In genomic region chr1:21503706-21504377, GRCh38 we compare ENCODE assay signal across 25 cellular contexts. TPM values are rescaled to one million over a fixed set of nuclear protein-coding genes. Genes with fewer than 3 reads are reported as not detected.
DNase-seq lines count a peak whose midpoint lies in the region; ATAC-seq, FAIRE-seq and TF ChIP-seq lines count a peak whose summit lies in the region.
"Had no signal": no experiment of that assay in that cellular context is flagged by ENCODE, and none has a peak within 500 bp of the region (broad histone marks: within the 10 kb centered on the region; RNA-seq: fewer than 3 reads in every experiment).

No MANE protein-coding gene starts in this region.

- peaks cover 27% of the 10 kb centered on the region for H3K27me3 Mint-ChIP-seq in MCF 10A (ENCODE audit: insufficient read depth, unreplicated experiment)
- peaks cover 19% of the 10 kb centered on the region for H3K27me3 Mint-ChIP-seq in neural progenitor cell (ENCODE audit: insufficient read depth, low read depth)

- CTCF ChIA-PET in MCF 10A (lab: Yijun Ruan, JAX): interaction anchor here (0.9 kb wide), 1 partner anchor 34 kb away, joined by 3 read pairs; no protein-coding TSS in a partner anchor
- CTCF ChIA-PET in endothelial cell of umbilical vein (lab: Charles Lee): no interaction called here

- H2AFZ ChIP-seq in endothelial cell of umbilical vein (ENCODE audit: low read depth, low read length) (no peak overlapping the region), neural progenitor cell (replicated peaks) (no peak overlapping the region)

- TF ChIP-seq CTCF in breast epithelium (IDR thresholded peaks at IDR 0.05) (no peak), MCF 10A (IDR thresholded peaks at IDR 0.05; ENCODE audit: unreplicated experiment) (no peak), endothelial cell of umbilical vein (IDR thresholded peaks at IDR 0.05; ENCODE audit: extremely low read depth in 1 of 2, insufficient read depth in 1 of 2, low read depth in 1 of 2, low read length in 2 of 2) (no peak), neural progenitor cell (IDR thresholded peaks at IDR 0.05) (no peak), upper lobe of right lung (IDR thresholded peaks at IDR 0.05) (no peak)

- H3K9me3 Mint-ChIP-seq in MCF 10A (ENCODE audit: unreplicated experiment) (no peaks in the 10 kb centered on the region), neural progenitor cell (peaks cover 3% of the 10 kb centered on the region)
- H3K9me3 Mint-ChIP-seq: CD8-positive, alpha-beta T cell had no signal

- H3K36me3 ChIP-seq in breast epithelium (no peaks in the 10 kb centered on the region), endothelial cell of umbilical vein (ENCODE audit: control insufficient read depth in 2 of 2, extremely low read depth in 1 of 2, insufficient read depth in 2 of 2, low read length in 2 of 2) (no peaks in the 10 kb centered on the region), neural progenitor cell (no peaks in the 10 kb centered on the region), upper lobe of right lung (no peaks in the 10 kb centered on the region)
- H3K36me3 ChIP-seq: BLaER1 treated with 17β-estradiol and CSF1 and Interleukin-3, amounts not matched to agents 10 nM and 100 nM had no signal

- no peaks in the 10 kb centered on the region for H3K9me1 ChIP-seq in endothelial cell of umbilical vein (replicated peaks; ENCODE audit: control insufficient read depth, extremely low read depth, insufficient read depth, low read length)

- BruUV-seq in MCF 10A (replicated peaks; lab: Mats Ljungman, UMichigan): no TSS peak
- no TSS peak for BruUV-seq in endothelial cell of umbilical vein (replicated peaks; lab: Mats Ljungman, UMichigan)

- H4K20me1 ChIP-seq in endothelial cell of umbilical vein (replicated peaks; ENCODE audit: control insufficient read depth, extremely low read depth, insufficient read depth, low read length) (no peaks in the 10 kb centered on the region), neural progenitor cell (ENCODE audit: low read depth) (no peaks in the 10 kb centered on the region)
- H4K20me1 ChIP-seq: BLaER1 treated with 17β-estradiol and CSF1 and Interleukin-3, amounts not matched to agents 10 nM and 100 nM had no signal

- H3K4me3 ChIP-seq in breast epithelium (no peak overlapping the region), endothelial cell of umbilical vein (replicated peaks in 1 of 3; ENCODE audit: insufficient read depth in 1 of 3, low read depth in 1 of 3, low read length in 3 of 3) (no peak overlapping the region), neural progenitor cell (no peak overlapping the region), upper lobe of right lung (no peak overlapping the region)
- H3K4me3 ChIP-seq: A549; BLaER1 treated with 17β-estradiol and CSF1 and Interleukin-3, amounts not matched to agents 10 nM and 100 nM had no signal

- TF ChIP-seq POLR2A in breast epithelium (IDR thresholded peaks at IDR 0.05) (no peak), endothelial cell of umbilical vein (IDR thresholded peaks at IDR 0.05; ENCODE audit: low read depth, low read length) (no peak)

- H3F3A ChIP-seq in neural progenitor cell (ENCODE audit: low read depth): peaks cover 8% of the 10 kb centered on the region

- H3K27ac Mint-ChIP-seq in MCF 10A (ENCODE audit: low read depth, unreplicated experiment) (no peak overlapping the region), neural progenitor cell (peak overlapping the region; percentile 50)
- H3K27ac Mint-ChIP-seq: CD8-positive, alpha-beta T cell had no signal

- no peaks in the 10 kb centered on the region for H3K79me2 ChIP-seq in endothelial cell of umbilical vein (ENCODE audit: control insufficient read depth, insufficient read depth, low read length)
- no peaks in the 10 kb centered on the region for H3K79me2 ChIP-seq in neural progenitor cell (ENCODE audit: low read depth)

- H3K9me3 ChIP-seq in breast epithelium (no peaks in the 10 kb centered on the region), endothelial cell of umbilical vein (replicated peaks; ENCODE audit: control insufficient read depth, insufficient read depth, low read length) (no peaks in the 10 kb centered on the region), neural progenitor cell (ENCODE audit: low read depth) (no peaks in the 10 kb centered on the region), upper lobe of right lung (no peaks in the 10 kb centered on the region)
- H3K9me3 ChIP-seq: A549 had no signal

- H3K4me2 ChIP-seq in endothelial cell of umbilical vein (ENCODE audit: insufficient read depth, low read length) (no peak overlapping the region), neural progenitor cell (no peak overlapping the region)
- H3K4me2 ChIP-seq: A549; BLaER1 treated with 17β-estradiol and CSF1 and Interleukin-3, amounts not matched to agents 10 nM and 100 nM had no signal

- H3K27ac ChIP-seq in breast epithelium: peak overlapping the region; percentile 8 to 32
- no peak overlapping the region for H3K27ac ChIP-seq in endothelial cell of umbilical vein (ENCODE audit: insufficient read depth, low read depth, low read length)
- H3K27ac ChIP-seq in neural progenitor cell: no peak overlapping the region
- H3K27ac ChIP-seq in upper lobe of right lung: no peak overlapping the region
- H3K27ac ChIP-seq: A549; BLaER1 treated with 17β-estradiol and CSF1 and Interleukin-3, amounts not matched to agents 10 nM and 100 nM had no signal

- dilution Hi-C loops in endothelial cell of umbilical vein (cut with MboI; ENCODE audit: extremely low pct_ligation_motif_present, low sequenced_read_pairs): no loop called here

- no peak overlapping the region for H3K4me3 Mint-ChIP-seq in MCF 10A (ENCODE audit: unreplicated experiment)
- H3K4me3 Mint-ChIP-seq in neural progenitor cell: no peak overlapping the region
- H3K4me3 Mint-ChIP-seq: CD8-positive, alpha-beta T cell had no signal

- DNase-seq in breast epithelium (ENCODE audit: low spot score in 2 of 2): peak; percentile 17 to 79
- no peak for DNase-seq in MCF 10A (ENCODE audit: unreplicated experiment)
- no peak for DNase-seq in endothelial cell of umbilical vein (ENCODE audit: low read depth, low spot score)
- DNase-seq in neural progenitor cell (ENCODE audit: low spot score): peak; percentile 63
- DNase-seq in upper lobe of right lung: peak; percentile 47
- DNase-seq in DMS153 (lab: John Stamatoyannopoulos, UW): no peak
- DNase-seq in effector CD4-positive, alpha-beta T cell: no peak
- DNase-seq: Calu3; CD8-positive, alpha-beta T cell; KG1; MV-4-11; NCI-H1417; NCI-H187 treated with DMSO at 0.1 percent for 48 hours; NCI-H2227 treated with DMSO at 0.1 percent for 48 hours; NCI-H510A treated with DMSO at 0.1 percent for 48 hours; NCI-H774; SIG-M5 had no signal

- no peak for ATAC-seq in upper lobe of right lung
- ATAC-seq in HG02973 (IDR thresholded peaks at IDR 0.05; ENCODE audit: unreplicated experiment): no peak
- ATAC-seq: A549; CD8-positive, alpha-beta T cell; HepG2 had no signal

- H3K4me1 Mint-ChIP-seq in MCF 10A (ENCODE audit: insufficient read depth, unreplicated experiment) (peaks cover 4% of the 10 kb centered on the region), neural progenitor cell (peaks cover 13% of the 10 kb centered on the region)

- FAIRE-seq in endothelial cell of umbilical vein (lab: Jason Lieb, UNC): peak; percentile 26
- FAIRE-seq: A549, GM12892, GM18507, HepG2 had no signal

- intact Hi-C loops in breast epithelium (cut with DNase I; ENCODE audit: low total_unique reads): no loop called here
- intact Hi-C loops in MCF 10A (cut with micrococcal nuclease): no loop called here
- intact Hi-C loops in endothelial cell of umbilical vein (cut with micrococcal nuclease): no loop called here
- intact Hi-C loops in upper lobe of right lung (cut with DNase I): no loop called here

- H3K27me3 ChIP-seq in breast epithelium (peaks cover 0 to 4% of the 10 kb centered on the region in 2 donors), endothelial cell of umbilical vein (ENCODE audit: control insufficient read depth in 2 of 2, insufficient read depth in 2 of 2, low read length in 2 of 2) (peaks cover 16 to 22% of the 10 kb centered on the region in 2 experiments), neural progenitor cell (peaks cover 12% of the 10 kb centered on the region), upper lobe of right lung (peaks cover 8% of the 10 kb centered on the region)

- H3K36me3 Mint-ChIP-seq in MCF 10A (ENCODE audit: insufficient read depth, unreplicated experiment): no peaks in the 10 kb centered on the region
- H3K36me3 Mint-ChIP-seq in neural progenitor cell: no peaks in the 10 kb centered on the region
- H3K36me3 Mint-ChIP-seq: CD8-positive, alpha-beta T cell had no signal

- peaks cover 0 to 4% of the 10 kb centered on the region in 2 donors for H3K4me1 ChIP-seq in breast epithelium
- peaks cover 2% of the 10 kb centered on the region for H3K4me1 ChIP-seq in endothelial cell of umbilical vein (ENCODE audit: control insufficient read depth, extremely low read depth, insufficient read depth, low read length)
- H3K4me1 ChIP-seq in neural progenitor cell: peaks cover 12% of the 10 kb centered on the region
- H3K4me1 ChIP-seq in upper lobe of right lung: peaks cover 4% of the 10 kb centered on the region
- H3K4me1 ChIP-seq: A549 had no signal

- H3K9ac ChIP-seq in endothelial cell of umbilical vein (replicated peaks; ENCODE audit: extremely low read depth, insufficient read depth, low read length): no peak overlapping the region
- no peak overlapping the region for H3K9ac ChIP-seq in neural progenitor cell
- H3K9ac ChIP-seq: BLaER1 treated with 17β-estradiol and CSF1 and Interleukin-3, amounts not matched to agents 10 nM and 100 nM had no signal

- POLR2A ChIA-PET in MCF 10A (lab: Yijun Ruan, JAX): interaction anchor here (0.8 kb wide), 1 partner anchor 32 kb away, joined by 3 read pairs; no protein-coding TSS in a partner anchor
- POLR2A ChIA-PET in endothelial cell of umbilical vein (lab: Charles Lee): no interaction called here

TF ChIP-seq in endothelial cell of umbilical vein, 7 proteins besides CTCF, POLR2A, EP300 and RAD21 (continues in another document):
- no peak for TF ChIP-seq POLR2AphosphoS5 (IDR thresholded peaks at IDR 0.05; ENCODE audit: insufficient read depth, low read depth, low read length)
- no peak for TF ChIP-seq GATA2 (IDR thresholded peaks at IDR 0.05; ENCODE audit: insufficient read depth, insufficient read length, low read depth, low read length)
- no peak for TF ChIP-seq FOS (IDR thresholded peaks at IDR 0.05; ENCODE audit: borderline replicate concordance, insufficient read depth, low read length)

RNA-seq across cellular contexts. Expression of gene ALPL, which starts 5.4 kb away (rescaled TPM):
- total RNA-seq in breast epithelium (10 to 100 TPM in 2 of 3 donors, 1 to 10 TPM in 1; 2.9 to 98.0 (median 17.4) TPM), MCF 10A (2022) (not detected in 2 replicates), endothelial cell of umbilical vein (0.30 and 0.38 TPM in 2 replicates), neural progenitor cell (ENCODE audit: low replicate concordance) (51.3 and 114 TPM in 2 replicates), upper lobe of right lung (164 TPM)
- 0.92 and 1.0 TPM in 2 replicates for polyA plus RNA-seq in endothelial cell of umbilical vein
- polyA plus RNA-seq in endothelial cell of umbilical vein (2011; cell fraction: cytosol; rRNA removed): 0.20 and 0.22 TPM in 2 replicates
- 0.26 and 0.38 TPM in 2 replicates for polyA plus RNA-seq in endothelial cell of umbilical vein (2011; cell fraction: nucleus; rRNA removed)
- not detected in 2 replicates for polyA plus RNA-seq in endothelial cell of umbilical vein (2012)
- not detected in 2 replicates for polyA minus RNA-seq in endothelial cell of umbilical vein
- polyA minus RNA-seq in endothelial cell of umbilical vein (2011; cell fraction: cytosol; rRNA and poly(A)+ RNA removed): not detected
- polyA minus RNA-seq in endothelial cell of umbilical vein (2011; cell fraction: nucleus; rRNA and poly(A)+ RNA removed): 0.34 TPM in 1 of 2 replicates, not detected in the other
- total RNA-seq: CD8-positive, alpha-beta T cell; H4; HepG2; OCI-LY7 had no signal

Comparison
In these comparisons a context has a peak if more than half of its experiments do, and no peak if none do; other contexts are left out.
1. DNase-seq: peak in breast epithelium (2 of 2), neural progenitor cell (single experiment) and upper lobe of right lung (single experiment); none in MCF 10A (single experiment), endothelial cell of umbilical vein (single experiment), DMS153 (single experiment) and effector CD4-positive, alpha-beta T cell (single experiment).
2. H3K27ac ChIP-seq: peak in breast epithelium (2 of 2); none in endothelial cell of umbilical vein (single experiment), neural progenitor cell (single experiment) and upper lobe of right lung (single experiment).